Comparison of ENCODE assay signal across 9 cellular contexts in genomic region chr21:29233611-29234540, GRCh38.
A peak's percentile ranks its signal among the peaks of the same experiment; 100 is the strongest.
DNase-seq lines count a peak whose midpoint lies in the region; ATAC-seq and TF ChIP-seq lines count a peak whose summit lies in the region.
"Had no signal": no experiment of that assay in that cellular context is flagged by ENCODE, and none has a peak within 500 bp of the region (broad histone marks: within the 10 kb centered on the region; RNA-seq: fewer than 3 reads in every experiment).

No MANE protein-coding gene starts in this region.

- H3K36me3 ChIP-seq in A673 (ENCODE audit: insufficient read depth, low read length, poor library complexity, severe bottlenecking) = no peaks in the 10 kb centered on the region
- no peaks in the 10 kb centered on the region for H3K36me3 ChIP-seq in esophagus muscularis mucosa

- 91% methylated on average over 7 of the region's 11 CpGs for WGBS in esophagus muscularis mucosa

- CTCF ChIA-PET in A673 (lab: Charles Lee) = interaction anchor here (0.6 kb wide), 1 partner anchor 26 kb away, joined by 9 read pairs; no protein-coding TSS in a partner anchor

- no peaks in the 10 kb centered on the region for H3K9me3 ChIP-seq in A673 (ENCODE audit: low read depth, low read length, poor library complexity, severe bottlenecking)
- H3K9me3 ChIP-seq in esophagus muscularis mucosa = no peaks in the 10 kb centered on the region

- H3K27ac ChIP-seq in A673 (ENCODE audit: low read depth, low read length, poor library complexity, severe bottlenecking) (peak overlapping the region; percentile 67), esophagus muscularis mucosa (replicated peaks in 1 of 4) (no peak overlapping the region)

- H3K27me3 ChIP-seq in A673 (replicated peaks; ENCODE audit: insufficient read depth, low read depth, low read length, poor library complexity) = no peaks in the 10 kb centered on the region
- no peaks in the 10 kb centered on the region for H3K27me3 ChIP-seq in esophagus muscularis mucosa

- BruUV-seq in A673 (replicated peaks; lab: Mats Ljungman, UMichigan) = no TSS peak

- DNase-seq in A673 (ENCODE audit: low spot score) (no peak), NCI-H2227 (lab: John Stamatoyannopoulos, UW; ENCODE audit: unreplicated experiment) (no peak), RKO (ENCODE audit: low spot score) (no peak), NCI-H2227 treated with DMSO at 0.1 percent for 48 hours (lab: John Stamatoyannopoulos, UW) (no peak), esophagus muscularis mucosa (ENCODE audit: extremely low spot score) (no peak)
- peak; percentile 43 to 45 for DNase-seq in activated T-cell treated with anti-CD3 and anti-CD28 coated beads, Interleukin-2, amount 50 U/mL, for 48 hours
- DNase-seq: NCI-H2029 had no signal

- TF ChIP-seq CTCF in A673 (conservative IDR thresholded peaks at IDR 0.05; ENCODE audit: low read depth, low read length) (no peak), esophagus muscularis mucosa (IDR thresholded peaks at IDR 0.05) (no peak)

- H3K4me1 ChIP-seq in A673 (ENCODE audit: insufficient read depth, low read length, poor library complexity, severe bottlenecking) (peaks cover 49% of the 10 kb centered on the region), esophagus muscularis mucosa (peaks cover 7 to 28% (median 27%) of the 10 kb centered on the region in 4 donors)

- ATAC-seq in GM19043 (IDR thresholded peaks at IDR 0.05; ENCODE audit: low read depth, unreplicated experiment) = peak; percentile 56
- peak; percentile 52 for ATAC-seq in HG03064 (IDR thresholded peaks at IDR 0.05; ENCODE audit: low read depth, unreplicated experiment)

- no peak overlapping the region for H3K4me3 ChIP-seq in A673 (ENCODE audit: low read depth, low read length, poor library complexity, severe bottlenecking)
- no peak overlapping the region for H3K4me3 ChIP-seq in esophagus muscularis mucosa

- intact Hi-C loops in A673 (cut with micrococcal nuclease; ENCODE audit: unreplicated experiment) (no loop called here), esophagus muscularis mucosa (cut with DNase I) (no loop called here)

- TF ChIP-seq POLR2A in esophagus muscularis mucosa (IDR thresholded peaks at IDR 0.05; ENCODE audit: low read depth) = no peak

- TF ChIP-seq EP300 in esophagus muscularis mucosa (IDR thresholded peaks at IDR 0.05) = no peak

- POLR2A ChIA-PET in A673 (lab: Charles Lee; ENCODE audit: low non-redundant PET) = no interaction called here

Comparison
In these comparisons a context has a peak if more than half of its experiments do, and no peak if none do; other contexts are left out.
1. DNase-seq: peak in activated T-cell treated with anti-CD3 and anti-CD28 coated beads, Interleukin-2, amount 50 U/mL, for 48 hours (2 of 2); none in A673 (single experiment), NCI-H2227 (single experiment), RKO (single experiment), NCI-H2227 treated with DMSO at 0.1 percent for 48 hours (single experiment) and esophagus muscularis mucosa (single experiment).